Comparison of ENCODE assay signal across 1 cellular context in the genomic region with DNA sequence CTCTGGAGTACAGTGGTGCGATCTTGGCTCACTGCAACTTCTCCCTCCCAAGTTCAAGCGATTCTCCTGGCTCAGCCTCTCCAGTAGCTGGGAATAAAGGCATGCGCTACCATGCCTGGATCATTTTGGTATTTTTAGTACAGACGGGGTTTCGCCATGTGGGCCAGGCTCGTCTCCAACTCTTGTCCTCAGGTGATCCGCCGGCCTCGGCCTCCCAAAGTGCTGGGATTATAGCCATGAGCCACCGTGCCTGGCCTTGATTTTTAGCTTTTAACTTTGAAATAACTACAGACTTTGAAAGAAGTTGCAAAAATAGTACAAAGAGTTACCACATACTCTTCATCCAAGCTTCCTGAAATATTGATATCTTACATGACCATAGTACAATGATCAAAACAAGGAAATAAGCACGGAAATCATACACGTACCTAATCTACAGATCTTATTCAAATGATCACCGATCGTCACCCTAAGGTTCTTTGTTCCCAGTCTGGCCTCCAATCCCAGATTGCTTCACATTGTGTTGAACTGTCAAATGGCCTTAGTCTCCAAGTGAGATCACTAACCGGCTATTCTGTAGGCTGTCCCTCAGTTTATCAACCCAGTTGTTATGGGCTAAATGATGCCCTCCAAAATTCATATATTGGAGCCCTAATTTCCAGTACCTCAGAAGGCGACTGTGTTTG.
TF ChIP-seq lines count a peak whose summit lies in the region.

No MANE protein-coding gene starts in this region.

TF ChIP-seq in GM23338, 12 proteins besides CTCF, POLR2A, EP300 and RAD21:
- TF ChIP-seq, protein P1, sequence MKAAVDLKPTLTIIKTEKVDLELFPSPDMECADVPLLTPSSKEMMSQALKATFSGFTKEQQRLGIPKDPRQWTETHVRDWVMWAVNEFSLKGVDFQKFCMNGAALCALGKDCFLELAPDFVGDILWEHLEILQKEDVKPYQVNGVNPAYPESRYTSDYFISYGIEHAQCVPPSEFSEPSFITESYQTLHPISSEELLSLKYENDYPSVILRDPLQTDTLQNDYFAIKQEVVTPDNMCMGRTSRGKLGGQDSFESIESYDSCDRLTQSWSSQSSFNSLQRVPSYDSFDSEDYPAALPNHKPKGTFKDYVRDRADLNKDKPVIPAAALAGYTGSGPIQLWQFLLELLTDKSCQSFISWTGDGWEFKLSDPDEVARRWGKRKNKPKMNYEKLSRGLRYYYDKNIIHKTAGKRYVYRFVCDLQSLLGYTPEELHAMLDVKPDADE (IDR thresholded peaks at IDR 0.05): no peak
